Comparison of ENCODE assay signal across 31 cellular contexts in genomic region chr20:50469324-50469723, GRCh38.
"Had no signal": no experiment of that assay in that cellular context is flagged by ENCODE, and none has a peak within 500 bp of the region (broad histone marks: within the 10 kb centered on the region; RNA-seq: fewer than 3 reads in every experiment).

No MANE protein-coding gene starts in this region.

- ATAC-seq: activated CD4-positive, CD25-positive, alpha-beta regulatory T cell treated with anti-CD3 and anti-CD28 coated beads, Interleukin-2, amount 50 U/mL, for 24 hours; activated CD8-positive, alpha-beta T cell treated with anti-CD3 and anti-CD28 coated beads for 36 hours; activated T-cell treated with anti-CD3 and anti-CD28 coated beads, Interleukin-2, amount 50 U/mL, for 4 hours; activated T-helper 17 cell treated with anti-CD3 and anti-CD28 coated beads, Interleukin-2, amount 50 U/mL, for 72 hours; body of pancreas; gastroesophageal sphincter had no signal

- H3K27ac ChIP-seq: body of pancreas, cardiac muscle cell, colonic mucosa, epithelial cell of prostate, esophagus squamous epithelium, gastroesophageal sphincter, WERI-Rb-1 had no signal

- H3K27me3 ChIP-seq: body of pancreas, cardiac muscle cell, colonic mucosa, esophagus squamous epithelium, gastroesophageal sphincter had no signal

- DNase-seq: activated B cell treated with CpG ODN at 0.5 μM for 24 hours; activated CD4-positive, alpha-beta T cell treated with anti-CD3 and anti-CD28 coated beads for 48 hours; activated CD4-positive, alpha-beta T cell treated with anti-CD3 and anti-CD28 coated beads, Interleukin-2, amount 50 U/mL, for 1 hour; activated CD4-positive, alpha-beta T cell treated with anti-CD3 and anti-CD28 coated beads, Interleukin-2, amount 50 U/mL, for 48 hours; activated CD8-positive, alpha-beta memory T cell treated with anti-CD3 and anti-CD28 coated beads for 24 hours; activated CD8-positive, alpha-beta T cell treated with anti-CD3 and anti-CD28 coated beads for 36 hours; activated effector memory CD4-positive, alpha-beta T cell treated with Interleukin-2 at 50 U/mL for 16 hours; activated gamma-delta T cell treated with Interleukin-2 at 50 U/mL for 16 hours; activated naive CD4-positive, alpha-beta T cell treated with anti-CD3 and anti-CD28 coated beads, Interleukin-2, amount 50 U/mL, for 16 hours; activated naive CD4-positive, alpha-beta T cell treated with Interleukin-2 at 50 U/mL for 16 hours; activated T-cell treated with anti-CD3 and anti-CD28 coated beads, Interleukin-2, amount 50 U/mL, for 4 hours; amniotic stem cell; anterior cingulate cortex; body of pancreas; central memory CD4-positive, alpha-beta T cell; cerebellar nuclear complex; colonic mucosa; effector CD8-positive, alpha-beta T cell; esophagus squamous epithelium; foreskin melanocyte; head of caudate nucleus; hippocampal formation; T1000; WERI-Rb-1 had no signal

- H3K36me3 ChIP-seq: cardiac muscle cell, colonic mucosa, esophagus squamous epithelium, gastroesophageal sphincter, WERI-Rb-1 had no signal

- H3K9me3 ChIP-seq: body of pancreas, colonic mucosa, esophagus squamous epithelium, gastroesophageal sphincter had no signal

- H3K4me3 ChIP-seq: body of pancreas, cardiac muscle cell, colonic mucosa, esophagus squamous epithelium, gastroesophageal sphincter had no signal

- FAIRE-seq: endometrium, endothelial cell of umbilical vein had no signal
